In the genomic region with DNA sequence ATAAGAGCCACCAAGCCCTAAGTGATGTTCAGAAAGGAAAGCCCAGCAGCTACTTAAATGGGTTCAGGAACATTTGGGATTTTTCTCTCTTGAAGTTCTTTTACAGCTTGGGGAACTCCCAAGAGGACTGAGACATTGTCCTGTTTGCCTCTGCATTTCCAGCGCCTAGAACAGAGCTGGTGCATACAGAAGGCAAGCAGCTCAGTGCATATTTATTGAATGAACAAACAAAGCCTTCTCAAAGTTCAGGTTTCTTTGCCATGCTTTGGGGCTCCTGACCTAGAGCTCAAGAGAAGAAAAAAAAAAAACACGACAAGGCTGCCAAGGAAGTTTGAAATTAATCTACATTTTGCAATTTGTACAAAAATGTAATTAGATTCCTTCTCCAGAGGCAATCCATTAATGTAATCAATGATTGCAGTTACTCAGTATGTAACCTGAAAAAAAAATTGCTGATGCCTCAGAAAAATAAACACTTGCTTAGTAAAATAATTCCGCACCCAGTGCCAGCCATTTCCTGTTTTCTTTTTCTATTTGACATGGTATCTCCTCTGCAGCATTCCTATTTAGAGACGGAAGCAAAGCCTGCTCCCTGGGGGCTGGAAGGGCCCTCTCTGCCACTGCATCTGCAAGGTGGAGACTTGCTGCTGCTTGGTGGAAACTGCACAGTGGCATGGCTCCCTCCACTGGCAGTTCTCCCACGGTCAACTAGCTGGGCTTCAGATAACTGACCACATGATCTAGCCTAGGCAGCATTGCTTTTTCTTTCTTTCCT, we compare ENCODE assay signal across 8 cellular contexts.
DNase-seq lines count a peak whose midpoint lies in the region; ATAC-seq lines count a peak whose summit lies in the region.

No MANE protein-coding gene starts in this region.

- no peaks in the 10 kb centered on the region for H3K36me3 Mint-ChIP-seq in stimulated activated naive B cell treated with anti-CD40 and anti-IgM and Interleukin-4, amounts not matched to agents 10 μg/mL and 1 μg/mL and 100 μg/mL, for 72 hours

- H3K9me3 Mint-ChIP-seq in stimulated activated naive B cell treated with anti-CD40 and anti-IgM and Interleukin-4, amounts not matched to agents 10 μg/mL and 1 μg/mL and 100 μg/mL, for 72 hours = no peaks in the 10 kb centered on the region

- no peak for ATAC-seq in stimulated activated naive B cell treated with anti-CD40 and anti-IgM and Interleukin-4, amounts not matched to agents 10 μg/mL and 1 μg/mL and 100 μg/mL, for 72 hours (replicated peaks)

- H3K4me1 Mint-ChIP-seq in stimulated activated naive B cell treated with anti-CD40 and anti-IgM and Interleukin-4, amounts not matched to agents 10 μg/mL and 1 μg/mL and 100 μg/mL, for 72 hours = peaks cover under 1 to 3% of the 10 kb centered on the region in 2 donors

- peak; percentile 65 for DNase-seq in EL
- peak in 2 of 3 experiments; percentile 42 to 75 for DNase-seq in NCI-H1417 (lab: John Stamatoyannopoulos, UW)
- DNase-seq in cerebellar cortex (ENCODE audit: low spot score) = peak; percentile 10
- peak; percentile 64 for DNase-seq in myocyte (ENCODE audit: low read depth)
- DNase-seq in stimulated activated naive B cell treated with anti-CD40 and anti-IgM and Interleukin-4, amounts not matched to agents 10 μg/mL and 1 μg/mL and 100 μg/mL, for 72 hours = no peak
- no peak for DNase-seq in NCI-H526 treated with DMSO at 0.1 percent for 48 hours (lab: John Stamatoyannopoulos, UW)
- no peak for DNase-seq in activated naive CD4-positive, alpha-beta T cell treated with Interleukin-2 at 50 U/mL for 16 hours
- no peak for DNase-seq in mesenteric fat pad (ENCODE audit: low spot score)

- H3K27me3 Mint-ChIP-seq in stimulated activated naive B cell treated with anti-CD40 and anti-IgM and Interleukin-4, amounts not matched to agents 10 μg/mL and 1 μg/mL and 100 μg/mL, for 72 hours = peaks cover 13 to 23% of the 10 kb centered on the region in 2 donors

- no peak overlapping the region for H3K27ac Mint-ChIP-seq in stimulated activated naive B cell treated with anti-CD40 and anti-IgM and Interleukin-4, amounts not matched to agents 10 μg/mL and 1 μg/mL and 100 μg/mL, for 72 hours

- H3K4me3 Mint-ChIP-seq in stimulated activated naive B cell treated with anti-CD40 and anti-IgM and Interleukin-4, amounts not matched to agents 10 μg/mL and 1 μg/mL and 100 μg/mL, for 72 hours = no peak overlapping the region

Comparison
In these comparisons a context has a peak if more than half of its experiments do, and no peak if none do; other contexts are left out.
1. DNase-seq: peak in EL (single experiment), NCI-H1417 (2 of 3), cerebellar cortex (single experiment) and myocyte (single experiment); none in stimulated activated naive B cell treated with anti-CD40 and anti-IgM and Interleukin-4, amounts not matched to agents 10 μg/mL and 1 μg/mL and 100 μg/mL, for 72 hours (single experiment), NCI-H526 treated with DMSO at 0.1 percent for 48 hours (single experiment), activated naive CD4-positive, alpha-beta T cell treated with Interleukin-2 at 50 U/mL for 16 hours (single experiment) and mesenteric fat pad (single experiment).